Comparison of ENCODE assay signal across 18 cellular contexts in the genomic region with DNA sequence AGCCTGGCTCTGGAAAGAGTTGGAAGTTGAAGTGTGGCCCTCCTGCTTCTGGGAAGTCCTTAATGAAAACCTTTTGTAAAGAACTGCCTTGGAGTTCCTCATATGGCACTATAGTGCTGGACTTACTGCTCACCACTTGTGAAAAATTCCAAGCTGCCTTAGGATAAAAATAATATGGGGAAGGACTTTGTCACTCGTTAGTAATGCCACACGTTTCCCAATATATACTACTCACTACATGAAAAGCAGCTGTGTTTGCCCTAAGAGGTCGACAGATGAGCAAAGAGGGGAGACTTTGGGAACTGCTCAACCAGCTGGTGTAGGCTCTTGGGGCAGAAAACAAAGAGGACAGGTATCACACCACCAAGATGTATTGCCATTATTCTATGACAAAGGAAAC.
"Had no signal": no experiment of that assay in that cellular context is flagged by ENCODE, and none has a peak within 500 bp of the region (broad histone marks: within the 10 kb centered on the region; RNA-seq: fewer than 3 reads in every experiment).

No MANE protein-coding gene starts in this region.

- H3K36me3 ChIP-seq: adrenal gland, esophagus muscularis mucosa, neutrophil, sigmoid colon, thoracic aorta, upper lobe of right lung had no signal

- H3K27ac ChIP-seq: adrenal gland, neutrophil, parathyroid adenoma, thoracic aorta, upper lobe of right lung had no signal

- DNase-seq: activated CD4-positive, alpha-beta T cell treated with anti-CD3 and anti-CD28 coated beads for 36 hours; activated CD4-positive, alpha-beta T cell treated with anti-CD3 and anti-CD28 coated beads, Interleukin-2, amount 50 U/mL, for 48 hours; activated gamma-delta T cell; adrenal gland; effector memory CD4-positive, alpha-beta T cell; hippocampal formation; left colon; naive B cell; sigmoid colon; stimulated activated naive B cell treated with anti-CD40 and anti-IgM and Interleukin-4, amounts not matched to agents 10 μg/mL and 1 μg/mL and 100 μg/mL, for 72 hours; SW 1271; upper lobe of right lung had no signal

- H3K9ac ChIP-seq: parathyroid adenoma had no signal

- H3K9me3 ChIP-seq: adrenal gland, esophagus muscularis mucosa, neutrophil, sigmoid colon, thoracic aorta, upper lobe of right lung had no signal

- H3K4me1 ChIP-seq: adrenal gland, parathyroid adenoma, upper lobe of right lung had no signal

- ATAC-seq: activated CD4-positive, alpha-beta T cell treated with anti-CD3 and anti-CD28 coated beads for 36 hours; activated naive CD4-positive, alpha-beta T cell treated with anti-CD3 and anti-CD28 coated beads, Interleukin-2, amount 50 U/mL, for 72 hours; left colon; stimulated activated naive B cell treated with anti-CD40 and anti-IgM and Interleukin-4, amounts not matched to agents 10 μg/mL and 1 μg/mL and 100 μg/mL, for 72 hours; upper lobe of right lung; WTC11 had no signal

- H3K4me3 ChIP-seq: adrenal gland, esophagus muscularis mucosa, sigmoid colon, thoracic aorta, upper lobe of right lung had no signal

- H2AFZ ChIP-seq: parathyroid adenoma had no signal

- H3K79me2 ChIP-seq: parathyroid adenoma had no signal

- H3K27me3 ChIP-seq: adrenal gland, esophagus muscularis mucosa, neutrophil, sigmoid colon, upper lobe of right lung had no signal
